Comparison of ENCODE assay signal across 8 cellular contexts in genomic region chr2:39513641-39514094, GRCh38.
DNase-seq lines count a peak whose midpoint lies in the region; ATAC-seq and TF ChIP-seq lines count a peak whose summit lies in the region.

No MANE protein-coding gene starts in this region.

- no peaks in the 10 kb centered on the region for H3K36me3 ChIP-seq in GM23248 (ENCODE audit: low read depth)
- H3K36me3 ChIP-seq in Karpas-422 (ENCODE audit: insufficient read depth, low read length), result no peaks in the 10 kb centered on the region
- H3K36me3 ChIP-seq in mucosa of descending colon (ENCODE audit: low read depth), result no peaks in the 10 kb centered on the region

- ATAC-seq in mucosa of descending colon, result peak; percentile 76

- 1 to 9% methylated on average over 2 of the region's 2 CpGs for WGBS in GM23248 (ENCODE audit: low coverage in 1 of 2, low lambda C conversion rate in 2 of 2, missing lambda C conversion rate in 2 of 2), 2 experiments

- H3K4me2 ChIP-seq in GM23248 (ENCODE audit: unreplicated experiment) (peak overlapping the region; percentile 54), Karpas-422 (ENCODE audit: low read depth, low read length, poor library complexity, severe bottlenecking) (no peak overlapping the region)

- H4K20me1 ChIP-seq in GM23248 (ENCODE audit: insufficient read depth) (no peaks in the 10 kb centered on the region), Karpas-422 (ENCODE audit: insufficient read depth, low read depth, low read length) (no peaks in the 10 kb centered on the region)

- in situ Hi-C loops in GM23248 (cut with MboI), result no loop called here

- TF ChIP-seq CTCF in mucosa of descending colon (IDR thresholded peaks at IDR 0.05), result peak; percentile 19

- no peaks in the 10 kb centered on the region for H3K27me3 Mint-ChIP-seq in stimulated activated naive CD8-positive, alpha-beta T cell treated with anti-CD3 and anti-CD28 coated beads, Interleukin-15, Interleukin-2, amounts not matched to agents 100 ng/mL and 50 ng/mL, for 24 hours

- H3K4me3 ChIP-seq in GM23248, result no peak overlapping the region
- H3K4me3 ChIP-seq in Karpas-422 (ENCODE audit: low read length), result no peak overlapping the region
- H3K4me3 ChIP-seq in mucosa of descending colon, result no peak overlapping the region

- peak; percentile 80 for DNase-seq in SIG-M5 treated with dmso at 0.1 percent for 504 hours (lab: John Stamatoyannopoulos, UW; ENCODE audit: unreplicated experiment)
- no peak for DNase-seq in SIG-M5 (lab: John Stamatoyannopoulos, UW)
- DNase-seq in GM23248, result peak; percentile 95
- DNase-seq in Karpas-422, result peak; percentile 66
- peak; percentile 45 for DNase-seq in UCSD-AML1 (lab: John Stamatoyannopoulos, UW; ENCODE audit: unreplicated experiment)
- peak; percentile 71 to 96 for DNase-seq in dermis microvascular lymphatic vessel endothelial cell (ENCODE audit: low read depth in 2 of 2)
- DNase-seq in mucosa of descending colon, result peak in 1 of 3 donors; percentile 75

- no peaks in the 10 kb centered on the region for H3K36me3 Mint-ChIP-seq in stimulated activated naive CD8-positive, alpha-beta T cell treated with anti-CD3 and anti-CD28 coated beads, Interleukin-15, Interleukin-2, amounts not matched to agents 100 ng/mL and 50 ng/mL, for 24 hours (ENCODE audit: low read depth)

- H3K9me2 ChIP-seq in GM23248 (ENCODE audit: insufficient read depth), result no peaks in the 10 kb centered on the region
- no peaks in the 10 kb centered on the region for H3K9me2 ChIP-seq in Karpas-422 (replicated peaks; ENCODE audit: insufficient read depth, low read length)

- peak overlapping the region; percentile 93 for H3K27ac Mint-ChIP-seq in stimulated activated naive CD8-positive, alpha-beta T cell treated with anti-CD3 and anti-CD28 coated beads, Interleukin-15, Interleukin-2, amounts not matched to agents 100 ng/mL and 50 ng/mL, for 24 hours

- intact Hi-C loops in mucosa of descending colon (cut with DNase I, micrococcal nuclease), result no loop called here

- peaks cover 53% of the 10 kb centered on the region for H3K4me1 Mint-ChIP-seq in stimulated activated naive CD8-positive, alpha-beta T cell treated with anti-CD3 and anti-CD28 coated beads, Interleukin-15, Interleukin-2, amounts not matched to agents 100 ng/mL and 50 ng/mL, for 24 hours (ENCODE audit: low read depth)

- H3K79me2 ChIP-seq in GM23248 (ENCODE audit: insufficient read depth) (no peaks in the 10 kb centered on the region), Karpas-422 (ENCODE audit: low read length) (no peaks in the 10 kb centered on the region)

- H2AFZ ChIP-seq in GM23248 (no peak overlapping the region), Karpas-422 (ENCODE audit: low read length) (no peak overlapping the region)

- peaks cover 12% of the 10 kb centered on the region; the same call in 1 of the 2 replicates for H3F3A ChIP-seq in GM23248 (ENCODE audit: insufficient read depth)

- peak overlapping the region; percentile 44 for H3K4me3 Mint-ChIP-seq in stimulated activated naive CD8-positive, alpha-beta T cell treated with anti-CD3 and anti-CD28 coated beads, Interleukin-15, Interleukin-2, amounts not matched to agents 100 ng/mL and 50 ng/mL, for 24 hours

- H3K9me3 ChIP-seq in GM23248 (ENCODE audit: low read depth) (no peaks in the 10 kb centered on the region), Karpas-422 (ENCODE audit: low read length) (no peaks in the 10 kb centered on the region), mucosa of descending colon (no peaks in the 10 kb centered on the region)

- H3K9me3 Mint-ChIP-seq in stimulated activated naive CD8-positive, alpha-beta T cell treated with anti-CD3 and anti-CD28 coated beads, Interleukin-15, Interleukin-2, amounts not matched to agents 100 ng/mL and 50 ng/mL, for 24 hours, result no peaks in the 10 kb centered on the region

- H3K4me1 ChIP-seq in GM23248 (ENCODE audit: insufficient read depth), result peaks cover 28% of the 10 kb centered on the region
- no peaks in the 10 kb centered on the region; the same call in 1 of the 2 replicates for H3K4me1 ChIP-seq in Karpas-422 (ENCODE audit: low read length)
- peaks cover 11% of the 10 kb centered on the region for H3K4me1 ChIP-seq in mucosa of descending colon (ENCODE audit: low read depth)

- H3K27ac ChIP-seq in GM23248, result peak overlapping the region; percentile 54
- H3K27ac ChIP-seq in Karpas-422 (ENCODE audit: low read length), result no peak overlapping the region

- H3K27me3 ChIP-seq in GM23248 (replicated peaks; ENCODE audit: insufficient read depth) (no peaks in the 10 kb centered on the region), Karpas-422 (ENCODE audit: low read length) (no peaks in the 10 kb centered on the region)

- peak overlapping the region; percentile 39; the same call in 1 of the 2 replicates for H3K9ac ChIP-seq in GM23248
- no peak overlapping the region for H3K9ac ChIP-seq in Karpas-422 (ENCODE audit: low read length)
